ENCODE assay signal across 8 cellular contexts in genomic region chr5:58886315-58887207, GRCh38.
A peak's percentile ranks its signal among the peaks of the same experiment; 100 is the strongest.
DNase-seq lines count a peak whose midpoint lies in the region; ATAC-seq and TF ChIP-seq lines count a peak whose summit lies in the region.

No MANE protein-coding gene starts in this region.

- H2AFZ ChIP-seq in OCI-LY3 (ENCODE audit: low read depth, low read length) = peak overlapping the region; percentile 72

- no peaks in the 10 kb centered on the region for H4K20me1 ChIP-seq in OCI-LY3 (ENCODE audit: insufficient read depth, low read length)

- H3K4me1 ChIP-seq in OCI-LY3 (ENCODE audit: low read length) = peaks cover 15% of the 10 kb centered on the region

- H3K36me3 ChIP-seq in OCI-LY3 (replicated peaks; ENCODE audit: low read depth, low read length) = no peaks in the 10 kb centered on the region

- H3K27me3 ChIP-seq in OCI-LY3 (ENCODE audit: low read depth, low read length) = no peaks in the 10 kb centered on the region

- DNase-seq in Calu3 (peak; percentile 71), activated T-cell treated with anti-CD3 and anti-CD28 coated beads for 48 hours (ENCODE audit: low read depth) (peak; percentile 52), fibroblast of gingiva (ENCODE audit: low read depth) (peak; percentile 69), neural crest cell (ENCODE audit: low read depth, low spot score) (peak; percentile 55)
- peak; percentile 64 for DNase-seq in stimulated activated naive CD8-positive, alpha-beta T cell treated with anti-CD3 and anti-CD28 coated beads, Interleukin-15, Interleukin-2, amounts not matched to agents 100 U/mL and 50 U/mL, for 24 hours

- no TSS peak for BruUV-seq in Calu3 (replicated peaks; lab: Mats Ljungman, UMichigan)

- H3K9me3 ChIP-seq in OCI-LY3 (ENCODE audit: insufficient read depth, low read length) = no peaks in the 10 kb centered on the region

- H3K27me3 Mint-ChIP-seq in Calu3 (ENCODE audit: unreplicated experiment) = peaks cover 48% of the 10 kb centered on the region
- H3K27me3 Mint-ChIP-seq in neural crest cell (ENCODE audit: low read depth) = no peaks in the 10 kb centered on the region

- H3K9ac ChIP-seq in OCI-LY3 (ENCODE audit: low read length) = no peak overlapping the region

- H3K4me1 Mint-ChIP-seq in Calu3 (ENCODE audit: low read depth, unreplicated experiment) (peaks cover 9% of the 10 kb centered on the region), neural crest cell (peaks cover 25% of the 10 kb centered on the region)

- H3K36me3 Mint-ChIP-seq in Calu3 (ENCODE audit: insufficient read depth, unreplicated experiment) (no peaks in the 10 kb centered on the region), neural crest cell (ENCODE audit: low read depth) (peaks cover 3% of the 10 kb centered on the region)

- H3K4me3 Mint-ChIP-seq in Calu3 (ENCODE audit: low read depth, unreplicated experiment) (no peak overlapping the region), neural crest cell (no peak overlapping the region)

- H3K9me3 Mint-ChIP-seq in Calu3 (ENCODE audit: low read depth, unreplicated experiment) (peaks cover 3% of the 10 kb centered on the region), neural crest cell (peaks cover 3% of the 10 kb centered on the region)

- H3K27ac Mint-ChIP-seq in Calu3 (ENCODE audit: unreplicated experiment) (no peak overlapping the region), neural crest cell (ENCODE audit: unreplicated experiment) (no peak overlapping the region)

- H3K79me2 ChIP-seq in OCI-LY3 (ENCODE audit: low read length) = no peaks in the 10 kb centered on the region

- TF ChIP-seq CTCF in Calu3 (IDR thresholded peaks at IDR 0.05; ENCODE audit: unreplicated experiment) = peak; percentile 69
- TF ChIP-seq CTCF in OCI-LY3 (IDR thresholded peaks at IDR 0.05; ENCODE audit: low read depth, low read length) = peak; percentile 75
- peak; percentile 98 for TF ChIP-seq CTCF in neural crest cell (conservative IDR thresholded peaks at IDR 0.05)

- intact Hi-C loops in Calu3 (cut with micrococcal nuclease; ENCODE audit: unreplicated experiment) = loop anchor here (2.0 kb wide), 2 partner anchors 120 to 288 kb away; no protein-coding TSS in a partner anchor

- ATAC-seq in GM19467 (IDR thresholded peaks at IDR 0.05; ENCODE audit: unreplicated experiment) (peak; percentile 68), HG03558 (IDR thresholded peaks at IDR 0.05; ENCODE audit: extremely low read depth, unreplicated experiment) (peak; percentile 40)
- ATAC-seq in stimulated activated naive CD8-positive, alpha-beta T cell treated with anti-CD3 and anti-CD28 coated beads, Interleukin-15, Interleukin-2, amounts not matched to agents 100 U/mL and 50 U/mL, for 24 hours = peak; percentile 80

- CTCF ChIA-PET in Calu3 (lab: Charles Lee) = interaction anchor here (0.8 to 1.6 kb wide), 4 partner anchors 9 to 288 kb away, joined by 3 to 4 read pairs (median 4); no protein-coding TSS in a partner anchor

- H3K4me3 ChIP-seq in OCI-LY3 (ENCODE audit: low read length) = no peak overlapping the region

- H3K4me2 ChIP-seq in OCI-LY3 (ENCODE audit: low read length) = peak overlapping the region; percentile 48

- no peak overlapping the region for H3K27ac ChIP-seq in OCI-LY3 (ENCODE audit: low read length)
